In genomic region chr14:74612346-74613021, GRCh38 we compare ENCODE assay signal across 8 cellular contexts. TPM values are rescaled to one million over a fixed set of nuclear protein-coding genes. Genes with fewer than 3 reads are reported as not detected.
DNase-seq lines count a peak whose midpoint lies in the region; ATAC-seq, FAIRE-seq and TF ChIP-seq lines count a peak whose summit lies in the region.

No MANE protein-coding gene starts in this region.

- H3K4me3 Mint-ChIP-seq in neural progenitor cell: peak overlapping the region; percentile 84

- H3K9me3 ChIP-seq in IMR-90 (ENCODE audit: control insufficient read depth, insufficient read depth, low read length): no peaks in the 10 kb centered on the region
- H3K9me3 ChIP-seq in RWPE2 (ENCODE audit: severe bottlenecking): no peaks in the 10 kb centered on the region
- H3K9me3 ChIP-seq in neural progenitor cell (ENCODE audit: low read depth): no peaks in the 10 kb centered on the region
- H3K9me3 ChIP-seq in stomach smooth muscle (ENCODE audit: control insufficient read depth in 2 of 2, low read length in 2 of 2): no peaks in the 10 kb centered on the region

- no peaks in the 10 kb centered on the region for H3K36me3 Mint-ChIP-seq in neural progenitor cell

- peaks cover 0 to 54% of the 10 kb centered on the region in 2 experiments; a peak in 2 of 4 replicates for H3K79me1 ChIP-seq in IMR-90 (ENCODE audit: low read depth in 1 of 2, low read length in 2 of 2)

- H3K4me1 ChIP-seq in IMR-90 (ENCODE audit: control insufficient read depth, insufficient read depth, low read length): peaks cover 22% of the 10 kb centered on the region
- H3K4me1 ChIP-seq in RWPE2 (ENCODE audit: insufficient read depth, poor library complexity, severe bottlenecking): peaks cover 55% of the 10 kb centered on the region
- H3K4me1 ChIP-seq in neural progenitor cell: peaks cover 17% of the 10 kb centered on the region
- H3K4me1 ChIP-seq in stomach smooth muscle (ENCODE audit: control insufficient read depth, insufficient read depth, low read length): peaks cover 9% of the 10 kb centered on the region

- 3% methylated on average over 12 of the region's 69 CpGs; no CpG with 5 or more reads in 1 of the 2 experiments for WGBS in IMR-90 (ENCODE audit: extremely low coverage in 2 of 2, insufficient read length in 1 of 2), 2 experiments

- H2BK5ac ChIP-seq in IMR-90 (ENCODE audit: low read depth, low read length, poor library complexity, severe bottlenecking): peak overlapping the region; percentile 94

- peaks cover 32% of the 10 kb centered on the region for H3K4me1 Mint-ChIP-seq in neural progenitor cell

- peak overlapping the region; percentile 95 for H3K27ac ChIP-seq in IMR-90 (ENCODE audit: insufficient read depth, low read length)
- H3K27ac ChIP-seq in RWPE2 (ENCODE audit: poor library complexity, severe bottlenecking): peak overlapping the region; percentile 99
- H3K27ac ChIP-seq in neural progenitor cell: no peak overlapping the region
- no peak overlapping the region for H3K27ac ChIP-seq in stomach smooth muscle (ENCODE audit: low read length)

- H4K20me1 ChIP-seq in IMR-90 (ENCODE audit: insufficient read depth, low read length): peaks cover 11% of the 10 kb centered on the region; the same call in 1 of the 2 replicates
- H4K20me1 ChIP-seq in neural progenitor cell (ENCODE audit: low read depth): no peaks in the 10 kb centered on the region

- peaks cover 16% of the 10 kb centered on the region for H3F3A ChIP-seq in neural progenitor cell (ENCODE audit: low read depth)

- TF ChIP-seq POLR2A in IMR-90 (IDR thresholded peaks at IDR 0.05; ENCODE audit: low read depth, low read length): no peak

- peak overlapping the region; percentile 85 for H2BK120ac ChIP-seq in IMR-90 (ENCODE audit: low read depth, low read length)

- peak overlapping the region; percentile 91 for H3K9ac ChIP-seq in IMR-90 (ENCODE audit: low read depth, low read length)
- no peak overlapping the region for H3K9ac ChIP-seq in neural progenitor cell
- no peak overlapping the region for H3K9ac ChIP-seq in stomach smooth muscle (ENCODE audit: low read length in 2 of 2)

- peak overlapping the region; percentile 51; the same call in 1 of the 2 replicates for H3K56ac ChIP-seq in IMR-90 (ENCODE audit: extremely low read depth, insufficient read depth, low read length)

- POLR2A ChIA-PET in BJ (lab: Charles Lee) (interaction anchor here (0.5 kb wide), 1 partner anchor 118 kb away, joined by 6 read pairs; no protein-coding TSS in a partner anchor), IMR-90 (lab: Charles Lee; ENCODE audit: unreplicated experiment) (interaction anchor here (0.5 to 2.7 kb wide), 4 partner anchors 39 to 121 kb away, joined by 3 to 9 read pairs (median 4); no protein-coding TSS in a partner anchor)

- peak overlapping the region; percentile 90; the same call in 1 of the 2 replicates for H3K14ac ChIP-seq in IMR-90 (replicated peaks; ENCODE audit: low read depth, low read length)

- 0 out of 2 replicates have a peak overlapping the region, but pooled peaks have one; percentile 17 for H2AK5ac ChIP-seq in IMR-90 (ENCODE audit: low read depth, low read length)

- peak overlapping the region; percentile 85 for H4K91ac ChIP-seq in IMR-90 (ENCODE audit: insufficient read depth, low read depth, low read length)

- no peaks in the 10 kb centered on the region for H3K79me2 ChIP-seq in neural progenitor cell (ENCODE audit: low read depth)

- H2AFZ ChIP-seq in IMR-90 (replicated peaks; ENCODE audit: low read length, poor library complexity): peak overlapping the region; percentile 92
- peak overlapping the region; percentile 100 for H2AFZ ChIP-seq in neural progenitor cell (replicated peaks)

- peak overlapping the region; percentile 83 for H2AK9ac ChIP-seq in IMR-90 (replicated peaks; ENCODE audit: low read depth, low read length, poor library complexity)

- H2BK15ac ChIP-seq in IMR-90 (ENCODE audit: low read depth, low read length): no peak overlapping the region; the same call in 2 of the 3 replicates

- peak overlapping the region; percentile 73 to 76; a peak in 3 of 4 replicates for H4K8ac ChIP-seq in IMR-90 (ENCODE audit: low read depth in 2 of 2, low read length in 2 of 2)

- CTCF ChIA-PET in BJ (lab: Yijun Ruan, JAX) (interaction anchor here (0.6 to 6.4 kb wide), 66 partner anchors 11 to 326 kb away, joined by 3 to 117 read pairs (median 4); partner anchors contain the start of genes AREL1, DLST, FCF1 and NPC2), IMR-90 (lab: Yijun Ruan, JAX) (interaction anchor here (0.6 to 1.8 kb wide), 15 partner anchors 8 to 192 kb away, joined by 3 to 6 read pairs (median 3); no protein-coding TSS in a partner anchor)

- no peak for FAIRE-seq in frontal cortex (lab: Jason Lieb, UNC)

- H4K5ac ChIP-seq in IMR-90 (ENCODE audit: low read depth, low read length): peak overlapping the region; percentile 89

- in situ Hi-C loops in IMR-90 (cut with MboI; ENCODE audit: low sequenced_read_pairs): no loop called here

- BruUV-seq in IMR-90 (replicated peaks; lab: Mats Ljungman, UMichigan): no TSS peak

- H3K27ac Mint-ChIP-seq in neural progenitor cell: no peak overlapping the region

- peaks cover 40% of the 10 kb centered on the region for H3K27me3 Mint-ChIP-seq in neural progenitor cell (ENCODE audit: insufficient read depth, low read depth)

- H3K18ac ChIP-seq in IMR-90 (ENCODE audit: low read depth, low read length): peak overlapping the region; percentile 83

- H3K27me3 ChIP-seq in BJ (ENCODE audit: control insufficient read depth, insufficient read depth, low read length) (no peaks in the 10 kb centered on the region), IMR-90 (ENCODE audit: control insufficient read depth, insufficient read depth, low read length) (no peaks in the 10 kb centered on the region), RWPE2 (ENCODE audit: insufficient read depth, poor library complexity, severe bottlenecking) (no peaks in the 10 kb centered on the region), neural progenitor cell (peaks cover 49% of the 10 kb centered on the region), stomach smooth muscle (ENCODE audit: control insufficient read depth in 1 of 2, insufficient read depth in 2 of 2, low read length in 2 of 2) (peaks cover 10 to 35% of the 10 kb centered on the region in 2 donors)

- peak overlapping the region; percentile 53; the same call in 1 of the 2 replicates for H3K23ac ChIP-seq in IMR-90 (ENCODE audit: low read depth, low read length)

- TF ChIP-seq CTCF in BJ (IDR thresholded peaks at IDR 0.05; ENCODE audit: insufficient read depth, low read depth, low read length): peak; percentile 62
- peak; percentile 82 for TF ChIP-seq CTCF in IMR-90 (conservative IDR thresholded peaks at IDR 0.05; ENCODE audit: low read depth, low read length)
- TF ChIP-seq CTCF in RWPE2 (IDR thresholded peaks at IDR 0.05; ENCODE audit: poor library complexity, severe bottlenecking): peak; percentile 100
- peak; percentile 70 for TF ChIP-seq CTCF in neural progenitor cell (IDR thresholded peaks at IDR 0.05)

- H3K36me3 ChIP-seq in BJ (ENCODE audit: control insufficient read depth, insufficient read depth, low read length): no peaks in the 10 kb centered on the region
- no peaks in the 10 kb centered on the region for H3K36me3 ChIP-seq in IMR-90 (ENCODE audit: control insufficient read depth, insufficient read depth, low read length)
- peaks cover 14% of the 10 kb centered on the region for H3K36me3 ChIP-seq in RWPE2 (ENCODE audit: low read depth)
- H3K36me3 ChIP-seq in neural progenitor cell: no peaks in the 10 kb centered on the region
- H3K36me3 ChIP-seq in stomach smooth muscle (ENCODE audit: control insufficient read depth in 2 of 2, insufficient read depth in 2 of 2, low read length in 2 of 2): no peaks in the 10 kb centered on the region

- peaks cover 29% of the 10 kb centered on the region for H3K9me1 ChIP-seq in IMR-90 (ENCODE audit: insufficient read depth, low read length)

- TF ChIP-seq RAD21 in IMR-90 (IDR thresholded peaks at IDR 0.05; ENCODE audit: low read length): peak; percentile 55

- ATAC-seq in GM19351 (IDR thresholded peaks at IDR 0.05; ENCODE audit: unreplicated experiment): peak; percentile 59
- ATAC-seq in IMR-90 (ENCODE audit: low read depth): peak; percentile 83
- ATAC-seq in RWPE2 (ENCODE audit: low read depth): peak; percentile 44

- no peaks in the 10 kb centered on the region for H3K9me3 Mint-ChIP-seq in neural progenitor cell

- no peak for DNase-seq in BJ (ENCODE audit: low read depth)
- peak; percentile 72 for DNase-seq in IMR-90
- peak; percentile 90 for DNase-seq in RWPE2 (ENCODE audit: low spot score)
- DNase-seq in activated gamma-delta T cell (lab: John Stamatoyannopoulos, UW): peak; percentile 72
- peak; percentile 72 to 82 for DNase-seq in frontal cortex (ENCODE audit: low spot score in 2 of 2)
- DNase-seq in neural progenitor cell (ENCODE audit: low spot score): peak; percentile 93

- H3K4me2 ChIP-seq in IMR-90 (ENCODE audit: low read depth, low read length): peak overlapping the region; percentile 83
- H3K4me2 ChIP-seq in neural progenitor cell: peak overlapping the region; percentile 84

- dilution Hi-C loops in IMR-90 (cut with HindIII; ENCODE audit: low sequenced_read_pairs, unreplicated experiment): no loop called here

- H3K4ac ChIP-seq in IMR-90 (ENCODE audit: low read depth, low read length): peak overlapping the region; percentile 90

- H2BK20ac ChIP-seq in IMR-90 (ENCODE audit: low read depth, low read length): no peak overlapping the region

- H3K4me3 ChIP-seq in BJ (ENCODE audit: low read depth, low read length) (peak overlapping the region; percentile 69), IMR-90 (ENCODE audit: insufficient read depth, low read depth, low read length) (peak overlapping the region; percentile 87), RWPE2 (ENCODE audit: severe bottlenecking) (peak overlapping the region; percentile 50), neural progenitor cell (peak overlapping the region; percentile 52), stomach smooth muscle (ENCODE audit: low read length in 2 of 2) (peak overlapping the region; percentile 49 to 78)

- intact Hi-C loops in IMR-90 (cut with micrococcal nuclease): no loop called here

TF ChIP-seq in IMR-90, 13 proteins besides CTCF, POLR2A, EP300 and RAD21:
- no peak for TF ChIP-seq NFE2L2 (IDR thresholded peaks at IDR 0.05; ENCODE audit: low read depth, low read length)
- TF ChIP-seq RFX5 (IDR thresholded peaks at IDR 0.05; ENCODE audit: low read depth, low read length): no peak
- TF ChIP-seq BHLHE40 (IDR thresholded peaks at IDR 0.05; ENCODE audit: low read depth, low read length): peak; percentile 22; the same call in 1 of the 2 replicates
- peak; percentile 68 for TF ChIP-seq SMC3 (IDR thresholded peaks at IDR 0.05; ENCODE audit: low read depth, low read length)
- TF ChIP-seq MAZ (IDR thresholded peaks at IDR 0.05; ENCODE audit: borderline replicate concordance, low read depth, low read length): peak; percentile 98

RNA-seq across cellular contexts. Expression of gene LTBP2, which starts 0.4 kb away (rescaled TPM):
- polyA plus RNA-seq in BJ (2011; rRNA removed): 27.5 and 41.1 TPM in 2 replicates
- polyA minus RNA-seq in BJ (2011; rRNA and poly(A)+ RNA removed): 23.2 and 23.7 TPM in 2 replicates
- total RNA-seq in IMR-90 (2012; rRNA removed): 23.8 and 26.7 TPM in 2 replicates
- polyA plus RNA-seq in IMR-90 (2012; rRNA removed): 79.3 and 81.8 TPM in 2 replicates
- polyA plus RNA-seq in IMR-90 (2012; cell fraction: cytosol; rRNA removed): 49.1 and 65.1 TPM in 2 replicates
- polyA plus RNA-seq in IMR-90 (2012; cell fraction: nucleus; rRNA removed; ENCODE audit: low replicate concordance): 57.1 and 111 TPM in 2 replicates
- 1.2 TPM for total RNA-seq in frontal cortex
- 0.43 and 0.84 TPM in 2 replicates for total RNA-seq in neural progenitor cell (ENCODE audit: low replicate concordance)

Comparison
In these comparisons a context has a peak if more than half of its experiments do, and no peak if none do; other contexts are left out.
1. H3K27ac ChIP-seq: peak in IMR-90 (single experiment) and RWPE2 (single experiment); none in neural progenitor cell (single experiment) and stomach smooth muscle (single experiment).
2. RNA of gene LTBP2, which starts 0.4 kb away (total RNA-seq): 23.8 to 26.7 TPM in IMR-90; 1.2 TPM in frontal cortex (single experiment) and 0.43 to 0.84 TPM in neural progenitor cell; every median in the first group is over 10 times any median in the second.
3. Peak in every context shown above with its lines, with median percentiles within 50 percentile points of each other: H3K4me3 ChIP-seq, CTCF ChIP-seq and ATAC-seq.